ENCODE assay signal across 9 cellular contexts in the genomic region with DNA sequence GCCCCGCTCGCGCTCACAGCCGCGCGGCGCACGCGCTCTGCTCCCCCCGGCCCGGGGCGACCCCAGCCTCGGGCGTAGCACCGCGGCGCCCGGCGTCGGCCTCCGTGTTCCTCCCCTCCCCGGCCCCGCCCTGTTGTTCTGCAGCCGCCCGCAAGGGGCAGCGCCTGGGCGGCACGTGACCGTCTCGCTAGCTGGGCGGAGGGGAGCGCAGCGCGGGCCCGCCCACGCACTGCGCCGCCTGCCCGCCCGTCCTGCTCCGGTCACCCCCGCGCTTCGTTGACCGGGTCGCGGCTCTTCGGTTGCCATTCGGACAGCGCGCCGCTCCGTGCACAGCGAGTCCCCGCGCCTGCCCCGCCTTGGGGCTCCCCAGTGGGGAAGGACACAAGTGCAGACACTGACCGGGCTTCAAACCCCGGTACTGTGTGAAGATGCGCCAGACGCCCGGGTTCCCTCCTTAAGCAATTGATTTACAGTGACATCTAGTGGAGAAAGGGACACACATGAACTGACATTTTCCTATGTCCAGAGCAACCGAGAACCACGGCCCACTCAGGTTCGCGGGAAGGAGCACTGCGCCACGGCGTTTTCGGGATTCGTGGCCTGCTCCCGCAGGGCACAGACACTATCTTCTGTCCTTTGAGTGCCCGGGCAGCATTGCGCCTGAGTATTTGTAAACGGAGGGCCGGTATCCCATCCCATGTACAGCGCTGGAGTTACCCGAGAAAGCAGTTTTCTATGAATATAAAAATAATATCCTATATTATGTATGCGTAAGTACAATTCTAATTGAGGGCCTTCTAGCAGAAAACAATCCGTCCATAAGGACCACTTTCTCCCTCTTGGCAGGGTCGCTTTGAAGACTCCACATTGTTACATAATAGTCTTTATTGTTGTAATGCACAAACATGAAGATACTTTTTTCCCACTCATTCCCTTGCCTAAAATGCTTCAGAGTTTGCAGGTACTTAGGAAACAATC. TPM values are rescaled to one million over a fixed set of nuclear protein-coding genes. Genes with fewer than 3 reads are reported as not detected.
A peak's percentile ranks its signal among the peaks of the same experiment; 100 is the strongest.
DNase-seq lines count a peak whose midpoint lies in the region; ATAC-seq, FAIRE-seq and TF ChIP-seq lines count a peak whose summit lies in the region.
"Had no signal": no experiment of that assay in that cellular context is flagged by ENCODE, and none has a peak within 500 bp of the region (broad histone marks: within the 10 kb centered on the region; RNA-seq: fewer than 3 reads in every experiment).

No MANE protein-coding gene starts in this region.

- H3K9me3 Mint-ChIP-seq in chondrocyte (ENCODE audit: low read depth), result no peaks in the 10 kb centered on the region

- peaks cover 0 to 13% of the 10 kb centered on the region in 2 donors for H3K4me1 ChIP-seq in kidney (ENCODE audit: control insufficient read depth in 1 of 2, insufficient read depth in 1 of 2, low read depth in 1 of 2, low read length in 2 of 2)

- intact Hi-C loops in kidney (cut with DNase I), result no loop called here

- peaks cover 23% of the 10 kb centered on the region for H3K4me1 Mint-ChIP-seq in chondrocyte (ENCODE audit: low read depth)

- peak; percentile 91 for TF ChIP-seq CTCF in chondrocyte (IDR thresholded peaks at IDR 0.05)
- TF ChIP-seq CTCF in kidney (IDR thresholded peaks at IDR 0.05; ENCODE audit: borderline replicate concordance, extremely low read depth, insufficient read depth), result peak; percentile 78

- H3K27ac Mint-ChIP-seq in chondrocyte (ENCODE audit: unreplicated experiment), result peak overlapping the region; percentile 94

- H3K4me3 Mint-ChIP-seq in chondrocyte (ENCODE audit: unreplicated experiment), result peak overlapping the region; percentile 86

- no peaks in the 10 kb centered on the region for H3K36me3 ChIP-seq in kidney (ENCODE audit: control insufficient read depth in 1 of 2, insufficient read depth in 2 of 2, low read length in 2 of 2)

- H3K36me3 Mint-ChIP-seq in chondrocyte (ENCODE audit: low read depth), result no peaks in the 10 kb centered on the region

- peak; percentile 89 for DNase-seq in AML-193 (lab: John Stamatoyannopoulos, UW)
- DNase-seq in NCI-H446 treated with DMSO at 0.1 percent for 48 hours (lab: John Stamatoyannopoulos, UW), result peak; percentile 83
- peak; percentile 86 to 89 for DNase-seq in activated CD4-positive, alpha-beta T cell treated with anti-CD3 and anti-CD28 coated beads for 24 hours (ENCODE audit: low read depth in 2 of 2)
- peak; percentile 96 for DNase-seq in chondrocyte (ENCODE audit: low spot score)
- DNase-seq in kidney, result peak; percentile 98
- DNase-seq in stimulated activated CD4-positive, alpha-beta T cell treated with anti-CD3 and anti-CD28 coated beads, Interleukin-15, amount 100 ng/mL, for 1 hour (ENCODE audit: low read depth in 1 of 2, low spot score in 1 of 2), result peak; percentile 90 to 94

- peak overlapping the region; percentile 31 to 83 for H3K4me3 ChIP-seq in kidney (ENCODE audit: low read length in 2 of 2)

- peak overlapping the region; percentile 81 to 96 for H3K27ac ChIP-seq in kidney (ENCODE audit: low read depth in 2 of 2, low read length in 2 of 2)

- ATAC-seq in GM19043 (IDR thresholded peaks at IDR 0.05; ENCODE audit: low read depth, unreplicated experiment) (peak; percentile 66), HG03432 (IDR thresholded peaks at IDR 0.05; ENCODE audit: unreplicated experiment) (peak; percentile 87)

- no peak for FAIRE-seq in kidney (lab: Jason Lieb, UNC)
- FAIRE-seq: TTC549 had no signal

- peak overlapping the region; percentile 13 to 68 for H3K9ac ChIP-seq in kidney (ENCODE audit: low read length in 2 of 2)

- H3K9me3 ChIP-seq in kidney (ENCODE audit: control insufficient read depth in 1 of 2, low read length in 2 of 2), result no peaks in the 10 kb centered on the region

- peaks cover 2% of the 10 kb centered on the region for H3K27me3 Mint-ChIP-seq in chondrocyte (ENCODE audit: low read depth)

RNA-seq across cellular contexts. Expression of gene REV1, which starts 0.6 kb away (rescaled TPM):
- total RNA-seq in chondrocyte (24.4 to 32.8 TPM (median 25.0 TPM) in 3 replicates), kidney (41.3 TPM)
- polyA plus RNA-seq in kidney (ENCODE audit: insufficient read depth, low read depth, low replicate concordance), result 16.9 TPM

Comparison
In these comparisons a context has a peak if more than half of its experiments do, and no peak if none do; other contexts are left out.
1. Peak in every context shown above with its lines: DNase-seq, ATAC-seq, H3K4me3 ChIP-seq and H3K27ac ChIP-seq.